In genomic region chr17:75779250-75779986, GRCh38 we compare ENCODE assay signal across 8 cellular contexts. TPM values are rescaled to one million over a fixed set of nuclear protein-coding genes. Genes with fewer than 3 reads are reported as not detected.
DNase-seq lines count a peak whose midpoint lies in the region; ATAC-seq and TF ChIP-seq lines count a peak whose summit lies in the region.

No MANE protein-coding gene starts in this region.

- H3K9me3 ChIP-seq in OCI-LY3 (ENCODE audit: insufficient read depth, low read length), result peaks cover 4% of the 10 kb centered on the region; the same call in 1 of the 2 replicates

- ATAC-seq in GM21528 (IDR thresholded peaks at IDR 0.05; ENCODE audit: low FRiP score, unreplicated experiment), result peak; percentile 63

- H3K79me2 ChIP-seq in OCI-LY3 (ENCODE audit: low read length), result peaks cover 21% of the 10 kb centered on the region

- DNase-seq in DMS 273 treated with DMSO at 0.1 percent for 48 hours (lab: John Stamatoyannopoulos, UW) (peak; percentile 99), HuH-7.5 (ENCODE audit: low spot score) (peak; percentile 99), activated T-cell treated with anti-CD3 and anti-CD28 coated beads for 4 hours (peak; percentile 91), epithelial cell of prostate (ENCODE audit: low read depth, low spot score) (peak; percentile 98), mucosa of gallbladder (ENCODE audit: low spot score) (peak; percentile 99)
- DNase-seq in stimulated activated CD8-positive, alpha-beta memory T cell treated with anti-CD3 and anti-CD28 coated beads, Interleukin-4, amount 100 ng/mL, for 24 hours (ENCODE audit: low read depth), result peak; percentile 86

- no peaks in the 10 kb centered on the region for H3K27me3 ChIP-seq in OCI-LY3 (ENCODE audit: low read depth, low read length)

- peak overlapping the region; percentile 92 for H3K4me3 ChIP-seq in OCI-LY3 (ENCODE audit: low read length)

- H2AFZ ChIP-seq in OCI-LY3 (ENCODE audit: low read depth, low read length), result no peak overlapping the region

- H4K20me1 ChIP-seq in OCI-LY3 (ENCODE audit: insufficient read depth, low read length), result peaks cover 34% of the 10 kb centered on the region

- peaks cover 39% of the 10 kb centered on the region for H3K4me1 ChIP-seq in OCI-LY3 (ENCODE audit: low read length)

- peak overlapping the region; percentile 97 for H3K9ac ChIP-seq in OCI-LY3 (ENCODE audit: low read length)

- peak overlapping the region; percentile 81 for H3K27ac ChIP-seq in OCI-LY3 (ENCODE audit: low read length)
- peak overlapping the region; percentile 97 for H3K27ac ChIP-seq in epithelial cell of prostate

- TF ChIP-seq CTCF in OCI-LY3 (IDR thresholded peaks at IDR 0.05; ENCODE audit: low read depth, low read length), result no peak; the same call in 1 of the 2 replicates

- H3K4me2 ChIP-seq in OCI-LY3 (ENCODE audit: low read length), result peak overlapping the region; percentile 83

- H3K36me3 ChIP-seq in OCI-LY3 (replicated peaks; ENCODE audit: low read depth, low read length), result peaks cover 38% of the 10 kb centered on the region

RNA-seq across cellular contexts. Expression of gene UNK, which starts 5.2 kb away (rescaled TPM):
- total RNA-seq in mucosa of gallbladder, result 26.6 TPM

RNA-seq across cellular contexts. Expression of gene GALK1, which starts 14.4 kb away (rescaled TPM):
- total RNA-seq in mucosa of gallbladder, result 35.9 TPM

RNA-seq across cellular contexts. Expression of gene ITGB4, which starts 58.2 kb away (rescaled TPM):
- 317 TPM for total RNA-seq in mucosa of gallbladder

Comparison
In these comparisons a context has a peak if more than half of its experiments do, and no peak if none do; other contexts are left out.
1. Peak in every context shown above with its lines: DNase-seq, ATAC-seq, H3K4me3 ChIP-seq and H3K27ac ChIP-seq.